ENCODE assay signal across 8 cellular contexts in genomic region chr2:207746131-207746530, GRCh38. TPM values are rescaled to one million over a fixed set of nuclear protein-coding genes. Genes with fewer than 3 reads are reported as not detected.
DNase-seq lines count a peak whose midpoint lies in the region; ATAC-seq and TF ChIP-seq lines count a peak whose summit lies in the region.

No MANE protein-coding gene starts in this region.

- TF ChIP-seq CTCF in osteocyte (IDR thresholded peaks at IDR 0.05): peak; percentile 94

- H3K27ac Mint-ChIP-seq in activated CD4-positive, alpha-beta memory T cell treated with anti-CD3 and anti-CD28 coated beads, Interleukin-2, amount 10 ng/mL, durations not matched to agents 7 days and 5 days: no peak overlapping the region
- H3K27ac Mint-ChIP-seq in osteocyte (ENCODE audit: unreplicated experiment): no peak overlapping the region
- H3K27ac Mint-ChIP-seq in T-helper 2 cell treated with Interferon-gamma antibody and Interleukin-4, amounts not matched to agents 5 μg/mL and 100 μg/mL, for 36 hours: no peak overlapping the region

- CTCF ChIA-PET in activated CD4-positive, alpha-beta memory T cell treated with anti-CD3 and anti-CD28 coated beads, Interleukin-2, amount 10 ng/mL, durations not matched to agents 7 days and 5 days (lab: Charles Lee): interaction anchor here (0.6 to 8.6 kb wide), 21 partner anchors 9 to 327 kb away, joined by 3 to 96 read pairs (median 4); no protein-coding TSS in a partner anchor

- DNase-seq in DMS53 treated with DMSO at 0.1 percent for 48 hours (lab: John Stamatoyannopoulos, UW; ENCODE audit: unreplicated experiment) (peak; percentile 72), NCI-H460 (ENCODE audit: extremely low read depth, low read depth) (peak; percentile 71), foreskin melanocyte (peak; percentile 46), osteocyte (ENCODE audit: extremely low spot score, unreplicated experiment) (no peak)
- peak; percentile 45 for DNase-seq in activated CD4-positive, alpha-beta memory T cell treated with anti-CD3 and anti-CD28 coated beads, Interleukin-2, amount 10 ng/mL, durations not matched to agents 7 days and 5 days
- no peak for DNase-seq in T-helper 2 cell treated with Interferon-gamma antibody and Interleukin-4, amounts not matched to agents 5 μg/mL and 100 μg/mL, for 36 hours (ENCODE audit: low spot score)

- no peak overlapping the region for H3K4me3 Mint-ChIP-seq in activated CD4-positive, alpha-beta memory T cell treated with anti-CD3 and anti-CD28 coated beads, Interleukin-2, amount 10 ng/mL, durations not matched to agents 7 days and 5 days
- no peak overlapping the region for H3K4me3 Mint-ChIP-seq in osteocyte (ENCODE audit: unreplicated experiment)
- no peak overlapping the region for H3K4me3 Mint-ChIP-seq in T-helper 2 cell treated with Interferon-gamma antibody and Interleukin-4, amounts not matched to agents 5 μg/mL and 100 μg/mL, for 36 hours

- ATAC-seq in GM19372 (IDR thresholded peaks at IDR 0.05; ENCODE audit: low read depth, unreplicated experiment) (peak; percentile 82), HG03354 (IDR thresholded peaks at IDR 0.05; ENCODE audit: poor library complexity, severe bottlenecking, unreplicated experiment) (peak; percentile 92)

- POLR2A ChIA-PET in activated CD4-positive, alpha-beta memory T cell treated with anti-CD3 and anti-CD28 coated beads, Interleukin-2, amount 10 ng/mL, durations not matched to agents 7 days and 5 days (lab: Charles Lee): interaction anchor here (1.2 kb wide), 1 partner anchor 294 kb away, joined by 3 read pairs; no protein-coding TSS in a partner anchor

- no peaks in the 10 kb centered on the region for H3K4me1 Mint-ChIP-seq in activated CD4-positive, alpha-beta memory T cell treated with anti-CD3 and anti-CD28 coated beads, Interleukin-2, amount 10 ng/mL, durations not matched to agents 7 days and 5 days
- no peaks in the 10 kb centered on the region for H3K4me1 Mint-ChIP-seq in osteocyte (ENCODE audit: unreplicated experiment)
- no peaks in the 10 kb centered on the region for H3K4me1 Mint-ChIP-seq in T-helper 2 cell treated with Interferon-gamma antibody and Interleukin-4, amounts not matched to agents 5 μg/mL and 100 μg/mL, for 36 hours (ENCODE audit: low read depth)

- H3K9me3 Mint-ChIP-seq in activated CD4-positive, alpha-beta memory T cell treated with anti-CD3 and anti-CD28 coated beads, Interleukin-2, amount 10 ng/mL, durations not matched to agents 7 days and 5 days: no peaks in the 10 kb centered on the region
- H3K9me3 Mint-ChIP-seq in osteocyte (ENCODE audit: unreplicated experiment): no peaks in the 10 kb centered on the region
- no peaks in the 10 kb centered on the region for H3K9me3 Mint-ChIP-seq in T-helper 2 cell treated with Interferon-gamma antibody and Interleukin-4, amounts not matched to agents 5 μg/mL and 100 μg/mL, for 36 hours

- no peaks in the 10 kb centered on the region for H3K27me3 Mint-ChIP-seq in activated CD4-positive, alpha-beta memory T cell treated with anti-CD3 and anti-CD28 coated beads, Interleukin-2, amount 10 ng/mL, durations not matched to agents 7 days and 5 days
- H3K27me3 Mint-ChIP-seq in osteocyte (ENCODE audit: unreplicated experiment): no peaks in the 10 kb centered on the region
- H3K27me3 Mint-ChIP-seq in T-helper 2 cell treated with Interferon-gamma antibody and Interleukin-4, amounts not matched to agents 5 μg/mL and 100 μg/mL, for 36 hours (ENCODE audit: low read depth): no peaks in the 10 kb centered on the region

- H3K36me3 Mint-ChIP-seq in activated CD4-positive, alpha-beta memory T cell treated with anti-CD3 and anti-CD28 coated beads, Interleukin-2, amount 10 ng/mL, durations not matched to agents 7 days and 5 days (ENCODE audit: low read depth): peaks cover 2% of the 10 kb centered on the region
- H3K36me3 Mint-ChIP-seq in osteocyte (ENCODE audit: unreplicated experiment): peaks cover 2% of the 10 kb centered on the region
- H3K36me3 Mint-ChIP-seq in T-helper 2 cell treated with Interferon-gamma antibody and Interleukin-4, amounts not matched to agents 5 μg/mL and 100 μg/mL, for 36 hours (ENCODE audit: low read depth): no peaks in the 10 kb centered on the region

RNA-seq across cellular contexts. Expression of gene FZD5, which starts 23.6 kb away (rescaled TPM):
- total RNA-seq in NCI-H460 (2014; rRNA removed; shearing (Covaris generic)): 13.0 and 14.4 TPM in 2 replicates
- 13.1 and 14.4 TPM in 2 replicates for polyA plus RNA-seq in NCI-H460 (2014; cell fraction: nucleus; rRNA removed)
- total RNA-seq in activated CD4-positive, alpha-beta memory T cell treated with anti-CD3 and anti-CD28 coated beads, Interleukin-2, amount 10 ng/mL, durations not matched to agents 7 days and 5 days: under 1 TPM; 0.40 to 0.55 TPM
- total RNA-seq in osteocyte: 1.8 and 2.1 TPM in 2 replicates

RNA-seq across cellular contexts. Expression of gene CCNYL1, which starts 34.7 kb away (rescaled TPM):
- total RNA-seq in NCI-H460 (2014; rRNA removed; shearing (Covaris generic)): 16.8 TPM in 2 replicates
- 21.5 and 32.9 TPM in 2 replicates for polyA plus RNA-seq in NCI-H460 (2014; cell fraction: nucleus; rRNA removed)
- total RNA-seq in activated CD4-positive, alpha-beta memory T cell treated with anti-CD3 and anti-CD28 coated beads, Interleukin-2, amount 10 ng/mL, durations not matched to agents 7 days and 5 days: 1 to 10 TPM; 6.1 TPM
- 16.0 and 16.8 TPM in 2 replicates for total RNA-seq in osteocyte

Comparison
In these comparisons a context has a peak if more than half of its experiments do, and no peak if none do; other contexts are left out.
1. DNase-seq: peak in DMS53 treated with DMSO at 0.1 percent for 48 hours (single experiment), NCI-H460 (single experiment), activated CD4-positive, alpha-beta memory T cell treated with anti-CD3 and anti-CD28 coated beads, Interleukin-2, amount 10 ng/mL, durations not matched to agents 7 days and 5 days (single experiment) and foreskin melanocyte (single experiment); none in osteocyte (single experiment) and T-helper 2 cell treated with Interferon-gamma antibody and Interleukin-4, amounts not matched to agents 5 μg/mL and 100 μg/mL, for 36 hours (single experiment).